ENCODE assay signal across 8 cellular contexts in the genomic region with DNA sequence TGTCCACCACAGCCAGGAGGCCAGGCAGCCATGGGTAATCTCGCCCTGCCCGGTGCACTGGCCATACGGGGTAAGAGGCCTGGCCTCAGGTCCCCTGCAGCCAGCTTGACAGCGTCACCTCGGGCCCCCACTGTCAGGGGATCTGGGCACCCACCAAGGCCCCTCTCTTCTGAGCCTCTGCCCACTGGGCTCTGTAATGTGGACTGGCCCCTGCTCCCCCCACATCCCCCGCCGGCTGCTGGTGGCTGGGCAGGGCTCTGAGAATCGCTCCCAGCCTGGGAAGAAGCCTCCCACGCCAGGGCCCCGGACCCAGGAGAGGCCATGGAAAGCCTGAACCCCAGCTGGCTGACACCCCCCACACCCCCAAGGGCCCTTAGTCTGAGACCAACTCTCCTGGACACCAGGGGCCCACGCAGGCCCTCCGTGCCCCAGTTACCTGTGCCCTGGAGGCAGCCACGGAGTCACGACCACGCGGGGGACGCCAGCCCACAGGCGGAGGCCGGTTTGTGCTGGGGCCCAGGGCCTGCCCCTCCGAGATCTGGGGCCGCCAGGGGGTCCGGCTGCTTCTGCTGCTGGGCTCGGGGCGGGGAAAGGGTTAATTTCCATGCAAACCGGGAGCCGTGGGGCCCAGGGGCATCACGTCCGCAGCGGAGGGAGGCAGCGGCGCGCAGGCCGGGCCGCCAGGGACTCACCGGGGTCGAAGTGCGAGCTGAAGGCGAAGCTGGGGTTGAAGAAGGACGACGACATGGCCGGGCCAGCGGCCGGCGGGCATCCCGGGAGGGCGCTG. TPM values are rescaled to one million over a fixed set of nuclear protein-coding genes. Genes with fewer than 3 reads are reported as not detected.
DNase-seq lines count a peak whose midpoint lies in the region; ATAC-seq and TF ChIP-seq lines count a peak whose summit lies in the region.

A gene (plus strand): TSS at position 262 of the 787 bp plus-strand sequence. CDS start 15,720 bp downstream, outside the sequence.

- peak within 1 kb of the TSS; percentile 80 for H3K4me3 Mint-ChIP-seq in natural killer cell
- H3K4me3 Mint-ChIP-seq in activated T-helper 1 cell treated with anti-CD3 and anti-CD28 coated beads, Interleukin-12 subunit alpha, Interleukin-12 subunit beta, Interleukin-2, Interleukin-4 antibody, amounts not matched to agents 30 ng/mL and 10 ng/mL and 1 ng/mL, durations not matched to agents 14 hours and 24 hours and 36 hours = no peak within 1 kb of the TSS

- no peak within 1 kb of the TSS for H3K27ac ChIP-seq in HUES6 (ENCODE audit: low read depth, low read length)
- no peak within 1 kb of the TSS for H3K27ac ChIP-seq in MM.1S (ENCODE audit: low read length)

- H3K79me2 ChIP-seq in MM.1S (ENCODE audit: low read length) = no peaks in the 10 kb centered on the region

- no peaks in the 10 kb centered on the region for H3K9me3 ChIP-seq in HUES6 (ENCODE audit: control insufficient read depth, insufficient read depth, low read depth, low read length)
- H3K9me3 ChIP-seq in endocrine pancreas (ENCODE audit: control insufficient read depth, low read length) = no peaks in the 10 kb centered on the region
- no peaks in the 10 kb centered on the region for H3K9me3 ChIP-seq in MM.1S (replicated peaks; ENCODE audit: insufficient read depth, low read length)

- no peaks in the 10 kb centered on the region for H3K4me1 ChIP-seq in HUES6 (ENCODE audit: control insufficient read depth, insufficient read depth, low read length)
- H3K4me1 ChIP-seq in endocrine pancreas (ENCODE audit: control insufficient read depth, insufficient read depth, low read length) = no peaks in the 10 kb centered on the region
- H3K4me1 ChIP-seq in MM.1S (ENCODE audit: low read length) = no peaks in the 10 kb centered on the region

- peaks cover 37% of the 10 kb centered on the region; the same call in 1 of the 2 replicates for H3K27me3 ChIP-seq in HUES6 (ENCODE audit: control insufficient read depth, insufficient read depth, low read length)
- no peaks in the 10 kb centered on the region for H3K27me3 ChIP-seq in endocrine pancreas (ENCODE audit: control insufficient read depth, insufficient read depth, low read length)
- peaks cover 93% of the 10 kb centered on the region for H3K27me3 ChIP-seq in MM.1S (replicated peaks; ENCODE audit: insufficient read depth, low read length)

- intact Hi-C loops in natural killer cell (cut with micrococcal nuclease) = no loop called here
- intact Hi-C loops in activated T-helper 1 cell treated with anti-CD3 and anti-CD28 coated beads, Interleukin-12 subunit alpha, Interleukin-12 subunit beta, Interleukin-2, Interleukin-4 antibody, amounts not matched to agents 30 ng/mL and 10 ng/mL and 1 ng/mL, durations not matched to agents 14 hours and 24 hours and 36 hours (cut with micrococcal nuclease) = no loop called here

- H3K4me2 ChIP-seq in MM.1S (ENCODE audit: low read depth, low read length) = no peak within 1 kb of the TSS

- no peaks in the 10 kb centered on the region for H3K36me3 Mint-ChIP-seq in natural killer cell
- no peaks in the 10 kb centered on the region for H3K36me3 Mint-ChIP-seq in activated T-helper 1 cell treated with anti-CD3 and anti-CD28 coated beads, Interleukin-12 subunit alpha, Interleukin-12 subunit beta, Interleukin-2, Interleukin-4 antibody, amounts not matched to agents 30 ng/mL and 10 ng/mL and 1 ng/mL, durations not matched to agents 14 hours and 24 hours and 36 hours (ENCODE audit: low read depth)

- DNase-seq in 8988T = peak; percentile 56
- no peak for DNase-seq in natural killer cell
- no peak for DNase-seq in MM.1S
- DNase-seq in NCI-H1048 (lab: John Stamatoyannopoulos, UW) = no peak
- DNase-seq in activated T-helper 1 cell treated with anti-CD3 and anti-CD28 coated beads, Interleukin-12 subunit alpha, Interleukin-12 subunit beta, Interleukin-2, Interleukin-4 antibody, amounts not matched to agents 30 ng/mL and 10 ng/mL and 1 ng/mL, durations not matched to agents 14 hours and 24 hours and 36 hours (ENCODE audit: low spot score) = no peak

- H2AFZ ChIP-seq in MM.1S (ENCODE audit: low read length) = no peak within 1 kb of the TSS

- H3K36me3 ChIP-seq in HUES6 (ENCODE audit: control insufficient read depth, insufficient read depth, low read length) = no peaks in the 10 kb centered on the region
- H3K36me3 ChIP-seq in endocrine pancreas (ENCODE audit: control insufficient read depth, insufficient read depth, low read length) = no peaks in the 10 kb centered on the region
- H3K36me3 ChIP-seq in MM.1S (replicated peaks; ENCODE audit: insufficient read depth, low read length) = no peaks in the 10 kb centered on the region

- no peaks in the 10 kb centered on the region for H3K9me2 ChIP-seq in MM.1S (replicated peaks; ENCODE audit: insufficient read depth, low read length)

- H3K9me3 Mint-ChIP-seq in natural killer cell = no peaks in the 10 kb centered on the region
- no peaks in the 10 kb centered on the region for H3K9me3 Mint-ChIP-seq in activated T-helper 1 cell treated with anti-CD3 and anti-CD28 coated beads, Interleukin-12 subunit alpha, Interleukin-12 subunit beta, Interleukin-2, Interleukin-4 antibody, amounts not matched to agents 30 ng/mL and 10 ng/mL and 1 ng/mL, durations not matched to agents 14 hours and 24 hours and 36 hours

- H4K20me1 ChIP-seq in MM.1S (ENCODE audit: insufficient read depth, low read length) = no peaks in the 10 kb centered on the region

- no peaks in the 10 kb centered on the region for H3F3A ChIP-seq in MM.1S (ENCODE audit: insufficient read depth, low read length)

- H3K4me1 Mint-ChIP-seq in natural killer cell = peaks cover 4 to 9% of the 10 kb centered on the region in 2 donors
- no peaks in the 10 kb centered on the region for H3K4me1 Mint-ChIP-seq in activated T-helper 1 cell treated with anti-CD3 and anti-CD28 coated beads, Interleukin-12 subunit alpha, Interleukin-12 subunit beta, Interleukin-2, Interleukin-4 antibody, amounts not matched to agents 30 ng/mL and 10 ng/mL and 1 ng/mL, durations not matched to agents 14 hours and 24 hours and 36 hours (ENCODE audit: low read depth)

- H3K27ac Mint-ChIP-seq in natural killer cell = no peak within 1 kb of the TSS
- H3K27ac Mint-ChIP-seq in activated T-helper 1 cell treated with anti-CD3 and anti-CD28 coated beads, Interleukin-12 subunit alpha, Interleukin-12 subunit beta, Interleukin-2, Interleukin-4 antibody, amounts not matched to agents 30 ng/mL and 10 ng/mL and 1 ng/mL, durations not matched to agents 14 hours and 24 hours and 36 hours = no peak within 1 kb of the TSS

- TF ChIP-seq CTCF in natural killer cell (IDR thresholded peaks at IDR 0.05) (no peak), MM.1S (IDR thresholded peaks at IDR 0.05; ENCODE audit: low read length) (no peak)

- H3K4me3 ChIP-seq in HUES6 (ENCODE audit: low read depth, low read length) (peak within 1 kb of the TSS; percentile 57), endocrine pancreas (ENCODE audit: control insufficient read depth, insufficient read depth, low read length) (no peak within 1 kb of the TSS), MM.1S (ENCODE audit: low read length) (no peak within 1 kb of the TSS)

- ATAC-seq in natural killer cell (peak in 2 of 3 donors; percentile 49 to 50), HG03521 (IDR thresholded peaks at IDR 0.05; ENCODE audit: unreplicated experiment) (no peak)

- H3K27me3 Mint-ChIP-seq in natural killer cell (ENCODE audit: low read depth in 2 of 2) = peaks cover 0 to 7% of the 10 kb centered on the region in 2 donors
- H3K27me3 Mint-ChIP-seq in activated T-helper 1 cell treated with anti-CD3 and anti-CD28 coated beads, Interleukin-12 subunit alpha, Interleukin-12 subunit beta, Interleukin-2, Interleukin-4 antibody, amounts not matched to agents 30 ng/mL and 10 ng/mL and 1 ng/mL, durations not matched to agents 14 hours and 24 hours and 36 hours (ENCODE audit: insufficient read depth) = peaks cover 17% of the 10 kb centered on the region

- H3K9ac ChIP-seq in HUES6 (ENCODE audit: low read length) (no peak within 1 kb of the TSS), endocrine pancreas (ENCODE audit: control insufficient read depth, insufficient read depth, low read length) (peak within 1 kb of the TSS; percentile 73), MM.1S (ENCODE audit: low read length) (no peak within 1 kb of the TSS)

RNA-seq across cellular contexts. Expression of the gene that starts here (rescaled TPM):
- not detected for total RNA-seq in natural killer cell
- total RNA-seq in activated T-helper 1 cell treated with anti-CD3 and anti-CD28 coated beads, Interleukin-12 subunit alpha, Interleukin-12 subunit beta, Interleukin-2, Interleukin-4 antibody, amounts not matched to agents 30 ng/mL and 10 ng/mL and 1 ng/mL, durations not matched to agents 14 hours and 24 hours and 36 hours = not detected in 2 replicates

Comparison
In these comparisons a context has a peak if more than half of its experiments do, and no peak if none do; other contexts are left out.
1. Peak in ATAC-seq in natural killer cell; RNA of the gene not detected or under 1 TPM.